13 cellular contexts compared by ENCODE assay signal in the genomic region with DNA sequence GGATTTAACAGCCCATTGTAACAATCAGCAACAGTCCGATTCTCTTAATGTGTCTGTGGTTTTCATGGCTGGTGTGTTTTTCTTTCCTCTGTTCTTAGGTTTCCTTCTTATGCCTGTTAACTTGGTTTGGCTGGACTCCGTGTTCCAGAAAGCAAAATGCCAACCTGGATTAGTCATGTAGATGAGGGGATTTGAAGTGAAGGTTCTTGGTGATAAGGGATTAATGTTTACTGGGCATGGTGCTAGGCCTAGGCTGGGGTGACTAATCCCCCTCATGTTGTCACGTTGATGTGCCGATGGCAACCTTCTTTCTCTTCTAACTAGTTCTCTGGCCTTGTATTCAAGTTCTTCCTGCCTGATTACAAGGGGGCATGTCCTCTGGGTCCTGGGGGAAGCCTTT.
A peak's percentile ranks its signal among the peaks of the same experiment; 100 is the strongest.
DNase-seq lines count a peak whose midpoint lies in the region; ATAC-seq, FAIRE-seq and TF ChIP-seq lines count a peak whose summit lies in the region.
"Had no signal": no experiment of that assay in that cellular context is flagged by ENCODE, and none has a peak within 500 bp of the region (broad histone marks: within the 10 kb centered on the region; RNA-seq: fewer than 3 reads in every experiment).

No MANE protein-coding gene starts in this region.

- no peaks in the 10 kb centered on the region for H3K9me3 Mint-ChIP-seq in activated naive CD4-positive, alpha-beta T cell treated with anti-CD3 and anti-CD28 coated beads, Interleukin-2, amount 50 U/mL, for 72 hours
- H3K9me3 Mint-ChIP-seq: CD4-positive, CD25-positive, alpha-beta regulatory T cell had no signal

- no peak for FAIRE-seq in small intestine (lab: Jason Lieb, UNC)

- TF ChIP-seq CTCF in foreskin fibroblast (IDR thresholded peaks at IDR 0.05; ENCODE audit: low read depth, low read length), result no peak

- peak overlapping the region in 1 of 2 donors; percentile 75 for H3K27ac ChIP-seq in small intestine (ENCODE audit: low read depth in 1 of 2, low read length in 1 of 2)

- no peaks in the 10 kb centered on the region for H3K27me3 ChIP-seq in small intestine (ENCODE audit: control insufficient read depth in 2 of 2, insufficient read depth in 2 of 2, low read length in 2 of 2)

- H3K36me3 Mint-ChIP-seq in activated naive CD4-positive, alpha-beta T cell treated with anti-CD3 and anti-CD28 coated beads, Interleukin-2, amount 50 U/mL, for 72 hours, result no peaks in the 10 kb centered on the region
- H3K36me3 Mint-ChIP-seq: activated naive CD8-positive, alpha-beta T cell had no signal

- H3K9me3 ChIP-seq in small intestine (ENCODE audit: control insufficient read depth, low read depth), result no peaks in the 10 kb centered on the region

- 43 to 66% (median 46%) methylated on average over 4 of the region's 4 CpGs for WGBS in small intestine, 3 donors

- ATAC-seq in HG03521 (IDR thresholded peaks at IDR 0.05; ENCODE audit: unreplicated experiment), result no peak
- ATAC-seq in activated naive CD4-positive, alpha-beta T cell treated with anti-CD3 and anti-CD28 coated beads, Interleukin-2, amount 50 U/mL, for 72 hours, result no peak

- no peaks in the 10 kb centered on the region for H3K36me3 ChIP-seq in small intestine (ENCODE audit: control insufficient read depth in 2 of 2, insufficient read depth in 2 of 2, low read length in 2 of 2)

- H3K27ac Mint-ChIP-seq in activated naive CD4-positive, alpha-beta T cell treated with anti-CD3 and anti-CD28 coated beads, Interleukin-2, amount 50 U/mL, for 72 hours, result no peak overlapping the region
- H3K27ac Mint-ChIP-seq: activated naive CD8-positive, alpha-beta T cell; CD4-positive, CD25-positive, alpha-beta regulatory T cell had no signal

- peaks cover 0 to 2% of the 10 kb centered on the region in 2 donors for H3K4me1 ChIP-seq in small intestine (ENCODE audit: control insufficient read depth in 2 of 2, insufficient read depth in 1 of 2, low read depth in 1 of 2, low read length in 1 of 2)

- no peak overlapping the region for H3K4me3 ChIP-seq in foreskin fibroblast (ENCODE audit: low read depth in 1 of 2, low read length in 2 of 2)
- no peak overlapping the region for H3K4me3 ChIP-seq in small intestine (ENCODE audit: low read depth in 1 of 2, low read length in 2 of 2)

- DNase-seq in ELR (ENCODE audit: low read depth), result peak; percentile 10
- DNase-seq in amniotic epithelial cell (ENCODE audit: low read depth), result peak; percentile 95
- DNase-seq in foreskin fibroblast, result peak; percentile 64 to 67
- peak; percentile 75 for DNase-seq in small intestine
- DNase-seq in activated naive CD4-positive, alpha-beta T cell treated with anti-CD3 and anti-CD28 coated beads, Interleukin-2, amount 50 U/mL, for 72 hours (ENCODE audit: low spot score in 2 of 2), result no peak
- no peak for DNase-seq in superior temporal gyrus (ENCODE audit: extremely low spot score)
- DNase-seq in GF-D8 (lab: John Stamatoyannopoulos, UW), result no peak
- DNase-seq: activated CD4-positive, alpha-beta T cell treated with anti-CD3 and anti-CD28 coated beads, Interleukin-2, amount 50 U/mL, for 4 hours; CD4-positive, CD25-positive, alpha-beta regulatory T cell; NCI-H510A; posterior cingulate gyrus had no signal

Comparison
In these comparisons a context has a peak if more than half of its experiments do, and no peak if none do; other contexts are left out.
1. DNase-seq: peak in ELR (single experiment), amniotic epithelial cell (single experiment), foreskin fibroblast (2 of 2) and small intestine (single experiment); none in activated naive CD4-positive, alpha-beta T cell treated with anti-CD3 and anti-CD28 coated beads, Interleukin-2, amount 50 U/mL, for 72 hours (0 of 2), superior temporal gyrus (single experiment) and GF-D8 (single experiment).